In genomic region chr16:81321039-81321438, GRCh38 we compare ENCODE assay signal across 15 cellular contexts. TPM values are rescaled to one million over a fixed set of nuclear protein-coding genes. Genes with fewer than 3 reads are reported as not detected.
DNase-seq lines count a peak whose midpoint lies in the region; ATAC-seq and TF ChIP-seq lines count a peak whose summit lies in the region.
"Had no signal": no experiment of that assay in that cellular context is flagged by ENCODE, and none has a peak within 500 bp of the region (broad histone marks: within the 10 kb centered on the region; RNA-seq: fewer than 3 reads in every experiment).

No MANE protein-coding gene starts in this region.

- peak overlapping the region; percentile 32 for H3K4me2 ChIP-seq in smooth muscle cell

- H3K27me3 ChIP-seq in adipocyte (replicated peaks; ENCODE audit: control insufficient read depth, insufficient read depth, low read length) (no peaks in the 10 kb centered on the region), smooth muscle cell (ENCODE audit: low read depth) (no peaks in the 10 kb centered on the region), aorta (ENCODE audit: control insufficient read depth in 1 of 2, insufficient read depth in 2 of 2, low read length in 1 of 2) (no peaks in the 10 kb centered on the region)

- POLR2A ChIA-PET in HEK293 (lab: Yijun Ruan, JAX), result no interaction called here

- H3K4me1 ChIP-seq in HEK293 (ENCODE audit: control insufficient read depth, insufficient read depth, low read length) (peaks cover 15% of the 10 kb centered on the region), adipocyte (ENCODE audit: control insufficient read depth, insufficient read depth, low read length) (peaks cover 32% of the 10 kb centered on the region), smooth muscle cell (ENCODE audit: low read depth) (peaks cover 8% of the 10 kb centered on the region), aorta (ENCODE audit: control insufficient read depth in 1 of 2, insufficient read depth in 2 of 2, low read length in 2 of 2) (no peaks in the 10 kb centered on the region)

- intact Hi-C loops in aorta (cut with DNase I), result no loop called here

- H4K20me1 ChIP-seq in smooth muscle cell (ENCODE audit: low read depth), result peaks cover 91% of the 10 kb centered on the region

- 54% methylated on average over 2 of the region's 2 CpGs for WGBS in smooth muscle cell (ENCODE audit: low lambda C conversion rate)
- WGBS in aorta, 2 donors, result 89 to 97% methylated on average over 2 of the region's 2 CpGs

- H2AFZ ChIP-seq in smooth muscle cell (ENCODE audit: low read depth), result no peak overlapping the region

- DNase-seq in adipocyte (ENCODE audit: low read depth), result peak; percentile 10
- peak; percentile 8 for DNase-seq in fibroblast of peridontal ligament (ENCODE audit: extremely low read depth)
- no peak for DNase-seq in smooth muscle cell (lab: John Stamatoyannopoulos, UW; ENCODE audit: unreplicated experiment)
- no peak for DNase-seq in germinal center (ENCODE audit: low spot score)
- DNase-seq in aorta, result no peak
- DNase-seq: AML-193, Kasumi-1, NCI-H1105, NCI-H1694, NCI-H2081 treated with DMSO at 0.1 percent for 48 hours, Right ventricle myocardium superior had no signal

- H3K9ac ChIP-seq in adipocyte (ENCODE audit: low read length) (no peak overlapping the region), smooth muscle cell (ENCODE audit: low read depth) (no peak overlapping the region)

- H3K27ac ChIP-seq in HEK293 (ENCODE audit: extremely low read depth, low read depth, low read length) (no peak overlapping the region), smooth muscle cell (ENCODE audit: low read depth) (peak overlapping the region; percentile 80), aorta (ENCODE audit: low read depth in 1 of 2, low read length in 2 of 2) (no peak overlapping the region)
- H3K27ac ChIP-seq: C4-2B had no signal

- TF ChIP-seq CTCF in HEK293 (tag by site-specific recombination; IDR thresholded peaks at IDR 0.05) (no peak), smooth muscle cell (IDR thresholded peaks at IDR 0.05; ENCODE audit: borderline replicate concordance, insufficient read depth, poor library complexity, severe bottlenecking) (no peak)

- H3K4me3 ChIP-seq in HEK293 (ENCODE audit: low read depth, low read length) (no peak overlapping the region), adipocyte (ENCODE audit: low read length) (no peak overlapping the region), smooth muscle cell (no peak overlapping the region), aorta (ENCODE audit: low read length in 2 of 2) (no peak overlapping the region)
- H3K4me3 ChIP-seq: HAP-1 had no signal

- H3K79me2 ChIP-seq in smooth muscle cell (ENCODE audit: low read depth), result peaks cover 82% of the 10 kb centered on the region

- no peak for ATAC-seq in activated CD4-positive, CD25-positive, alpha-beta regulatory T cell treated with anti-CD3 and anti-CD28 coated beads, Interleukin-2, amount 50 U/mL, for 24 hours
- ATAC-seq in aorta (ENCODE audit: low FRiP score), result no peak

- CTCF ChIA-PET in HEK293 (lab: Yijun Ruan, JAX), result interaction anchor here (0.5 kb wide), 1 partner anchor 46 kb away, joined by 3 read pairs; no protein-coding TSS in a partner anchor

- no peaks in the 10 kb centered on the region for H3K36me3 ChIP-seq in HEK293 (ENCODE audit: control insufficient read depth in 2 of 2, insufficient read depth in 1 of 2, low read length in 2 of 2)
- no peaks in the 10 kb centered on the region for H3K36me3 ChIP-seq in adipocyte (ENCODE audit: control insufficient read depth, insufficient read depth, low read length, severe bottlenecking)
- no peaks in the 10 kb centered on the region for H3K36me3 ChIP-seq in smooth muscle cell (ENCODE audit: low read depth)
- no peaks in the 10 kb centered on the region for H3K36me3 ChIP-seq in aorta (ENCODE audit: control insufficient read depth in 1 of 2, insufficient read depth in 2 of 2, low read length in 1 of 2)
- H3K36me3 ChIP-seq: HAP-1 had no signal

- H3K9me3 ChIP-seq in HEK293 (ENCODE audit: control insufficient read depth, insufficient read depth, low read depth, low read length) (no peaks in the 10 kb centered on the region), adipocyte (ENCODE audit: control insufficient read depth, low read length) (no peaks in the 10 kb centered on the region), smooth muscle cell (replicated peaks; ENCODE audit: low read depth) (no peaks in the 10 kb centered on the region), aorta (ENCODE audit: control insufficient read depth, low read length) (no peaks in the 10 kb centered on the region)
- H3K9me3 ChIP-seq: HAP-1 had no signal

- no peaks in the 10 kb centered on the region for H3F3A ChIP-seq in smooth muscle cell (ENCODE audit: low read depth)

TF ChIP-seq in HEK293, 187 proteins besides CTCF, POLR2A, EP300 and RAD21:
- TF ChIP-seq ZNF514 (tag by site-specific recombination; IDR thresholded peaks at IDR 0.05) (no peak), OSR2 (tag by site-specific recombination; IDR thresholded peaks at IDR 0.05) (0 out of 2 replicates have a peak, but pooled peaks have one; percentile 26), ZNF280D (tag by site-specific recombination; IDR thresholded peaks at IDR 0.05) (no peak)

RNA-seq across cellular contexts. Expression of gene GAN, which starts 6.3 kb away (rescaled TPM):
- total RNA-seq in smooth muscle cell (14.6 and 16.3 TPM in 2 replicates), aorta (10 to 100 TPM; 11.5 to 11.9 TPM)
- polyA plus RNA-seq in smooth muscle cell (1.2 and 1.6 TPM in 2 replicates), aorta (1 to 10 TPM in 1 of 2 donors, under 1 TPM in 1; 0.87 to 1.5 TPM)

Comparison
In these comparisons a context has a peak if more than half of its experiments do, and no peak if none do; other contexts are left out.
1. DNase-seq: peak in adipocyte (single experiment) and fibroblast of peridontal ligament (single experiment); none in smooth muscle cell (single experiment), germinal center (single experiment) and aorta (0 of 2).